18 cellular contexts compared by ENCODE assay signal in the genomic region with DNA sequence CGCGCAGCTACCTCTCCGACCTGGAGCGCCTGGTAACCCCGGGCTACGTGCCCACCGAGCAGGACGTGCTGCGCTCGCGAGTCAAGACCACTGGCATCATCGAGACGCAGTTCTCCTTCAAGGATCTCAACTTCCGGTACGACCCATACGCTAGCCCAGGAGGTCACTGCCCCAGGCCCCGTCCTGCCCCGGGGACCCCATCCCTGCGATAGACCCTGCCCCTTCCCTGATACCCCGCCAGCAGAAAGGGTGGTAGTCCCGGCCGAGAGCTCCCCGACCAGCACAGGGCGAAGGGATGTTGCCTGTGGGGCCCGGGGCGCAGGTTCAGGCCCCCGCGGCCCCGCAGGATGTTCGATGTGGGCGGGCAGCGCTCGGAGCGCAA. TPM values are rescaled to one million over a fixed set of nuclear protein-coding genes. Genes with fewer than 3 reads are reported as not detected.
"Had no signal": no experiment of that assay in that cellular context is flagged by ENCODE, and none has a peak within 500 bp of the region (broad histone marks: within the 10 kb centered on the region; RNA-seq: fewer than 3 reads in every experiment).

No MANE protein-coding gene starts in this region.

- H3K27ac Mint-ChIP-seq: activated CD4-positive, alpha-beta memory T cell treated with anti-CD3 and anti-CD28 coated beads, Interleukin-2, amount 10 ng/mL, durations not matched to agents 7 days and 5 days; nephron; stimulated activated naive CD8-positive, alpha-beta T cell treated with anti-CD3 and anti-CD28 coated beads, Interleukin-15, Interleukin-2, amounts not matched to agents 100 ng/mL and 50 ng/mL, for 24 hours; T-helper 2 cell treated with Interferon-gamma antibody and Interleukin-4, amounts not matched to agents 5 μg/mL and 100 μg/mL, for 36 hours had no signal

- H3K27ac ChIP-seq: epithelial cell of prostate, right atrium auricular region, testis, upper lobe of right lung had no signal

- H3K4me3 Mint-ChIP-seq: nephron; stimulated activated naive CD8-positive, alpha-beta T cell treated with anti-CD3 and anti-CD28 coated beads, Interleukin-15, Interleukin-2, amounts not matched to agents 100 ng/mL and 50 ng/mL, for 24 hours had no signal

- H3K9me3 Mint-ChIP-seq: activated CD4-positive, alpha-beta memory T cell treated with anti-CD3 and anti-CD28 coated beads, Interleukin-2, amount 10 ng/mL, durations not matched to agents 7 days and 5 days; nephron; stimulated activated naive CD8-positive, alpha-beta T cell treated with anti-CD3 and anti-CD28 coated beads, Interleukin-15, Interleukin-2, amounts not matched to agents 100 ng/mL and 50 ng/mL, for 24 hours; T-helper 2 cell treated with Interferon-gamma antibody and Interleukin-4, amounts not matched to agents 5 μg/mL and 100 μg/mL, for 36 hours had no signal

- DNase-seq: activated CD8-positive, alpha-beta memory T cell treated with anti-CD3 and anti-CD28 coated beads, Interleukin-2, amount 50 U/mL, for 4 hours had no signal

- H3K9me3 ChIP-seq: right atrium auricular region, testis, upper lobe of right lung had no signal

- H3K4me3 ChIP-seq: upper lobe of right lung had no signal

- H3K36me3 ChIP-seq: right atrium auricular region, upper lobe of right lung had no signal

RNA-seq across cellular contexts. Expression of a gene that starts 2.3 kb away (rescaled TPM):
- total RNA-seq: activated CD4-positive, alpha-beta memory T cell treated with anti-CD3 and anti-CD28 coated beads, Interleukin-2, amount 10 ng/mL, durations not matched to agents 7 days and 5 days; aorta; chondrocyte; dermis microvascular lymphatic vessel endothelial cell; fibroblast of lung; mucosa of gallbladder; occipital lobe; posterior vena cava; right atrium auricular region; upper lobe of right lung had no signal
- polyA plus RNA-seq: aorta, fibroblast of lung, liver, small intestine had no signal

RNA-seq across cellular contexts. Expression of a gene that starts 11.3 kb away (rescaled TPM):
- total RNA-seq: activated CD4-positive, alpha-beta memory T cell treated with anti-CD3 and anti-CD28 coated beads, Interleukin-2, amount 10 ng/mL, durations not matched to agents 7 days and 5 days; fibroblast of lung; upper lobe of right lung had no signal
